Comparison of ENCODE assay signal across 25 cellular contexts in the genomic region with DNA sequence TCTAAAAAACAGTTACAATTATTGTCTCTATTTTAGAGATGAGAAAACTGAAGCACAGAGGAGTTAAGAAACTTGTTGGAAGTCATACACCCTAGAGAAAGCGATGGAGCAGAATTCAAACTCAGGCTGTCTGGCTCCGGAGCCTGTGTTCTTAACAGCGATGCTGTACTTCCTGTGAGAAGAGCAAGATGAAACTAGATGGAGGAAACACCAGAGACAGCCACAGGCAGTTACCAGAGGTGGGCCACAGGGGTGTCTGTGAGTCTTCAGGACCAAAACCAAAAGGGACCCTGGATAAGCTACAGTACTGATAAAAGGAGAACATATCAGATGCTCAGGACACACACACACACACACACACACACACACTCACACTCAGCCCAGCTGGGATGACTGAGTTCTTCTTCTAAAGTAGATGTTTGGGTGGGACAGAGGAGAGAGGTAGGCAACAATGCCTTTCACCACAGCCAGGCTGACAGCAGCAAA.
"Had no signal": no experiment of that assay in that cellular context is flagged by ENCODE, and none has a peak within 500 bp of the region (broad histone marks: within the 10 kb centered on the region; RNA-seq: fewer than 3 reads in every experiment).

No MANE protein-coding gene starts in this region.

- H3K4me3 Mint-ChIP-seq: activated CD4-positive, alpha-beta T cell treated with anti-CD3 and anti-CD28 coated beads, Interleukin-2, amount 10 ng/mL, durations not matched to agents 24 days and 14 days; activated CD8-positive, alpha-beta memory T cell treated with anti-CD3 and anti-CD28 coated beads, Interleukin-2, amount 10 ng/mL, durations not matched to agents 7 days and 5 days; activated CD8-positive, alpha-beta T cell treated with anti-CD3 and anti-CD28 coated beads for 36 hours; activated naive CD4-positive, alpha-beta T cell treated with anti-CD3 and anti-CD28 coated beads, Interleukin-2, amount 10 ng/mL, durations not matched to agents 7 days and 5 days; naive B cell; neural progenitor cell; stimulated activated memory B cell treated with anti-CD40 and anti-IgM and Interleukin-4, amounts not matched to agents 10 μg/mL and 1 μg/mL and 100 μg/mL, for 72 hours; type B pancreatic cell had no signal

- FAIRE-seq: bronchial epithelial cell, keratinocyte, small intestine had no signal

- H3K27me3 ChIP-seq: neural progenitor cell, vagina had no signal

- H3K9ac ChIP-seq: neural progenitor cell had no signal

- H3K36me3 Mint-ChIP-seq: activated CD8-positive, alpha-beta memory T cell treated with anti-CD3 and anti-CD28 coated beads, Interleukin-2, amount 10 ng/mL, durations not matched to agents 7 days and 5 days; activated naive CD4-positive, alpha-beta T cell treated with anti-CD3 and anti-CD28 coated beads, Interleukin-2, amount 10 ng/mL, durations not matched to agents 7 days and 5 days; naive B cell; neural progenitor cell; stimulated activated memory B cell treated with anti-CD40 and anti-IgM and Interleukin-4, amounts not matched to agents 10 μg/mL and 1 μg/mL and 100 μg/mL, for 72 hours; type B pancreatic cell had no signal

- ATAC-seq: activated CD4-positive, CD25-positive, alpha-beta regulatory T cell treated with anti-CD3 and anti-CD28 coated beads, Interleukin-2, amount 50 U/mL, for 24 hours; activated CD8-positive, alpha-beta memory T cell treated with anti-CD3 and anti-CD28 coated beads, Interleukin-2, amount 10 ng/mL, durations not matched to agents 7 days and 5 days; activated CD8-positive, alpha-beta T cell treated with anti-CD3 and anti-CD28 coated beads for 36 hours; heart right ventricle; left colon; sciatic nerve; stimulated activated memory B cell treated with anti-CD40 and anti-IgM and Interleukin-4, amounts not matched to agents 10 μg/mL and 1 μg/mL and 100 μg/mL, for 72 hours had no signal

- H3K4me3 ChIP-seq: coronary artery, heart right ventricle, neural progenitor cell, vagina had no signal

- H3K9me3 Mint-ChIP-seq: activated CD4-positive, alpha-beta T cell treated with anti-CD3 and anti-CD28 coated beads, Interleukin-2, amount 10 ng/mL, durations not matched to agents 24 days and 14 days; activated CD8-positive, alpha-beta T cell treated with anti-CD3 and anti-CD28 coated beads for 36 hours; activated naive CD4-positive, alpha-beta T cell treated with anti-CD3 and anti-CD28 coated beads, Interleukin-2, amount 10 ng/mL, durations not matched to agents 7 days and 5 days; neural progenitor cell; stimulated activated memory B cell treated with anti-CD40 and anti-IgM and Interleukin-4, amounts not matched to agents 10 μg/mL and 1 μg/mL and 100 μg/mL, for 72 hours had no signal

- H3K9me3 ChIP-seq: heart right ventricle, vagina had no signal

- DNase-seq: activated CD4-positive, alpha-beta T cell treated with anti-CD3 and anti-CD28 coated beads, Interleukin-2, amount 10 ng/mL, durations not matched to agents 24 days and 14 days; activated CD8-positive, alpha-beta memory T cell treated with anti-CD3 and anti-CD28 coated beads, Interleukin-2, amount 10 ng/mL, durations not matched to agents 7 days and 5 days; activated CD8-positive, alpha-beta T cell treated with anti-CD3 and anti-CD28 coated beads for 36 hours; activated effector memory CD4-positive, alpha-beta T cell treated with anti-CD3 and anti-CD28 coated beads, Interleukin-2, amount 50 U/mL, for 16 hours; activated naive CD4-positive, alpha-beta T cell treated with anti-CD3 and anti-CD28 coated beads, Interleukin-2, amount 10 ng/mL, durations not matched to agents 7 days and 5 days; activated T-cell treated with anti-CD3 and anti-CD28 coated beads for 4 hours; amygdala; heart right ventricle; left colon; mesenchymal stem cell; naive B cell; posterior cingulate gyrus; small intestine; stimulated activated CD4-positive, alpha-beta T cell treated with anti-CD3 and anti-CD28 coated beads, Interleukin-2, amount 100 ng/mL, for 24 hours; T1000 had no signal

- H3K4me1 Mint-ChIP-seq: activated CD8-positive, alpha-beta memory T cell treated with anti-CD3 and anti-CD28 coated beads, Interleukin-2, amount 10 ng/mL, durations not matched to agents 7 days and 5 days; activated naive CD4-positive, alpha-beta T cell treated with anti-CD3 and anti-CD28 coated beads, Interleukin-2, amount 10 ng/mL, durations not matched to agents 7 days and 5 days; naive B cell; stimulated activated memory B cell treated with anti-CD40 and anti-IgM and Interleukin-4, amounts not matched to agents 10 μg/mL and 1 μg/mL and 100 μg/mL, for 72 hours had no signal

- H3K4me1 ChIP-seq: heart right ventricle had no signal

- H2AFZ ChIP-seq: neural progenitor cell had no signal

- H3K36me3 ChIP-seq: heart right ventricle, neural progenitor cell, vagina had no signal

- H3K27me3 Mint-ChIP-seq: activated CD4-positive, alpha-beta T cell treated with anti-CD3 and anti-CD28 coated beads, Interleukin-2, amount 10 ng/mL, durations not matched to agents 24 days and 14 days; activated CD8-positive, alpha-beta memory T cell treated with anti-CD3 and anti-CD28 coated beads, Interleukin-2, amount 10 ng/mL, durations not matched to agents 7 days and 5 days; activated naive CD4-positive, alpha-beta T cell treated with anti-CD3 and anti-CD28 coated beads, Interleukin-2, amount 10 ng/mL, durations not matched to agents 7 days and 5 days; stimulated activated memory B cell treated with anti-CD40 and anti-IgM and Interleukin-4, amounts not matched to agents 10 μg/mL and 1 μg/mL and 100 μg/mL, for 72 hours had no signal

- H3K27ac ChIP-seq: coronary artery, epithelial cell of prostate, heart right ventricle, neural progenitor cell, vagina had no signal

- H3K4me2 ChIP-seq: neural progenitor cell had no signal

- H3K27ac Mint-ChIP-seq: activated CD4-positive, alpha-beta T cell treated with anti-CD3 and anti-CD28 coated beads, Interleukin-2, amount 10 ng/mL, durations not matched to agents 24 days and 14 days; activated CD8-positive, alpha-beta memory T cell treated with anti-CD3 and anti-CD28 coated beads, Interleukin-2, amount 10 ng/mL, durations not matched to agents 7 days and 5 days; activated CD8-positive, alpha-beta T cell treated with anti-CD3 and anti-CD28 coated beads for 36 hours; activated naive CD4-positive, alpha-beta T cell treated with anti-CD3 and anti-CD28 coated beads, Interleukin-2, amount 10 ng/mL, durations not matched to agents 7 days and 5 days; naive B cell; neural progenitor cell; stimulated activated memory B cell treated with anti-CD40 and anti-IgM and Interleukin-4, amounts not matched to agents 10 μg/mL and 1 μg/mL and 100 μg/mL, for 72 hours; type B pancreatic cell had no signal
